Comparison of ENCODE assay signal across 29 cellular contexts in genomic region chr3:169394316-169394715, GRCh38.
"Had no signal": no experiment of that assay in that cellular context is flagged by ENCODE, and none has a peak within 500 bp of the region (broad histone marks: within the 10 kb centered on the region; RNA-seq: fewer than 3 reads in every experiment).

No MANE protein-coding gene starts in this region.

- H3K4me3 ChIP-seq: adrenal gland, body of pancreas, esophagus squamous epithelium, gastroesophageal sphincter, heart right ventricle, hepatocyte had no signal

- ATAC-seq: activated CD4-positive, alpha-beta T cell treated with anti-CD3 and anti-CD28 coated beads for 36 hours; activated CD8-positive, alpha-beta memory T cell treated with anti-CD3 and anti-CD28 coated beads, Interleukin-2, amount 10 ng/mL, durations not matched to agents 7 days and 5 days; activated CD8-positive, alpha-beta T cell treated with anti-CD3 and anti-CD28 coated beads, Interleukin-2, amount 10 ng/mL, durations not matched to agents 7 days and 5 days; activated naive CD8-positive, alpha-beta T cell treated with anti-CD3 and anti-CD28 coated beads, Interleukin-2, amount 50 U/mL, for 24 hours; body of pancreas; effector memory CD8-positive, alpha-beta T cell; gastroesophageal sphincter; heart right ventricle had no signal

- H3K9me3 ChIP-seq: adrenal gland, body of pancreas, esophagus squamous epithelium, gastroesophageal sphincter, heart right ventricle had no signal

- DNase-seq: activated CD4-positive, alpha-beta memory T cell treated with anti-CD3 and anti-CD28 coated beads for 36 hours; activated CD4-positive, alpha-beta T cell treated with anti-CD3 and anti-CD28 coated beads for 36 hours; activated CD4-positive, alpha-beta T cell treated with anti-CD3 and anti-CD28 coated beads, Interleukin-2, amount 10 ng/mL, durations not matched to agents 24 days and 14 days; activated CD4-positive, CD25-positive, alpha-beta regulatory T cell; activated CD4-positive, CD25-positive, alpha-beta regulatory T cell treated with anti-CD3 and anti-CD28 coated beads, Interleukin-2, amount 50 U/mL, for 72 hours; activated CD8-positive, alpha-beta memory T cell treated with anti-CD3 and anti-CD28 coated beads, Interleukin-2, amount 10 ng/mL, durations not matched to agents 7 days and 5 days; activated CD8-positive, alpha-beta memory T cell treated with anti-CD3 and anti-CD28 coated beads, Interleukin-2, amount 50 U/mL, for 4 hours; activated CD8-positive, alpha-beta T cell treated with anti-CD3 and anti-CD28 coated beads, Interleukin-2, amount 10 ng/mL, durations not matched to agents 7 days and 5 days; activated effector memory CD4-positive, alpha-beta T cell treated with anti-CD3 and anti-CD28 coated beads, Interleukin-2, amount 50 U/mL, for 16 hours; activated naive CD4-positive, alpha-beta T cell treated with anti-CD3 and anti-CD28 coated beads for 36 hours; activated naive CD8-positive, alpha-beta T cell treated with anti-CD3 and anti-CD28 coated beads for 36 hours; activated naive CD8-positive, alpha-beta T cell treated with anti-CD3 and anti-CD28 coated beads, Interleukin-2, amount 50 U/mL, for 24 hours; activated T-cell treated with anti-CD3 and anti-CD28 coated beads, Interleukin-2, amount 50 U/mL, for 1 hour; activated T-cell treated with anti-CD3 and anti-CD28 coated beads, Interleukin-2, amount 50 U/mL, for 48 hours; adrenal gland; amygdala; aorta; body of pancreas; caudate nucleus; cortex of kidney; dermis blood vessel endothelial cell; effector CD4-positive, alpha-beta T cell; effector memory CD8-positive, alpha-beta T cell; esophagus squamous epithelium; foreskin melanocyte; heart right ventricle had no signal

- H3K27ac ChIP-seq: adrenal gland, body of pancreas, epithelial cell of prostate, esophagus squamous epithelium, gastroesophageal sphincter, heart right ventricle, hepatocyte had no signal

- H3K36me3 ChIP-seq: adrenal gland, esophagus squamous epithelium, gastroesophageal sphincter, heart right ventricle had no signal

- H3K4me1 ChIP-seq: adrenal gland had no signal

- H3K4me2 ChIP-seq: hepatocyte had no signal

- H3K27me3 ChIP-seq: adrenal gland, body of pancreas, esophagus squamous epithelium, gastroesophageal sphincter, heart right ventricle, hepatocyte had no signal

- H2AFZ ChIP-seq: hepatocyte had no signal
